11 cellular contexts compared by ENCODE assay signal in genomic region chr1:210236840-210237409, GRCh38.
DNase-seq lines count a peak whose midpoint lies in the region; ATAC-seq and FAIRE-seq lines count a peak whose summit lies in the region.
"Had no signal": no experiment of that assay in that cellular context is flagged by ENCODE, and none has a peak within 500 bp of the region (broad histone marks: within the 10 kb centered on the region; RNA-seq: fewer than 3 reads in every experiment).

No MANE protein-coding gene starts in this region.

- peaks cover 8 to 18% of the 10 kb centered on the region in 2 donors for H3K4me1 Mint-ChIP-seq in stimulated activated naive B cell treated with anti-CD40 and anti-IgM and Interleukin-4, amounts not matched to agents 10 μg/mL and 1 μg/mL and 100 μg/mL, for 72 hours
- H3K4me1 Mint-ChIP-seq in activated T-cell treated with anti-CD3 and anti-CD28 coated beads, Interleukin-2, amount 50 U/mL, for 24 hours (ENCODE audit: low read depth): peaks cover 9% of the 10 kb centered on the region

- H3K36me3 Mint-ChIP-seq in stimulated activated naive B cell treated with anti-CD40 and anti-IgM and Interleukin-4, amounts not matched to agents 10 μg/mL and 1 μg/mL and 100 μg/mL, for 72 hours: no peaks in the 10 kb centered on the region
- no peaks in the 10 kb centered on the region for H3K36me3 Mint-ChIP-seq in activated T-cell treated with anti-CD3 and anti-CD28 coated beads, Interleukin-2, amount 50 U/mL, for 24 hours (ENCODE audit: low read depth)
- H3K36me3 Mint-ChIP-seq: memory B cell; stimulated activated effector memory CD8-positive, alpha-beta T cell treated with anti-CD3 and anti-CD28 coated beads, Interleukin-12 subunit alpha, Interleukin-12 subunit beta, amount 100 ng/mL, for 72 hours had no signal

- no peak for ATAC-seq in stimulated activated naive B cell treated with anti-CD40 and anti-IgM and Interleukin-4, amounts not matched to agents 10 μg/mL and 1 μg/mL and 100 μg/mL, for 72 hours (replicated peaks)
- ATAC-seq: stimulated activated effector memory CD8-positive, alpha-beta T cell treated with anti-CD3 and anti-CD28 coated beads, Interleukin-12 subunit alpha, Interleukin-12 subunit beta, amount 100 ng/mL, for 72 hours had no signal

- H3K9me3 Mint-ChIP-seq in stimulated activated naive B cell treated with anti-CD40 and anti-IgM and Interleukin-4, amounts not matched to agents 10 μg/mL and 1 μg/mL and 100 μg/mL, for 72 hours: no peaks in the 10 kb centered on the region
- H3K9me3 Mint-ChIP-seq in activated T-cell treated with anti-CD3 and anti-CD28 coated beads, Interleukin-2, amount 50 U/mL, for 24 hours: no peaks in the 10 kb centered on the region
- H3K9me3 Mint-ChIP-seq: memory B cell; stimulated activated effector memory CD8-positive, alpha-beta T cell treated with anti-CD3 and anti-CD28 coated beads, Interleukin-12 subunit alpha, Interleukin-12 subunit beta, amount 100 ng/mL, for 72 hours had no signal

- no peak overlapping the region for H3K4me3 Mint-ChIP-seq in stimulated activated naive B cell treated with anti-CD40 and anti-IgM and Interleukin-4, amounts not matched to agents 10 μg/mL and 1 μg/mL and 100 μg/mL, for 72 hours
- H3K4me3 Mint-ChIP-seq in activated T-cell treated with anti-CD3 and anti-CD28 coated beads, Interleukin-2, amount 50 U/mL, for 24 hours: no peak overlapping the region
- H3K4me3 Mint-ChIP-seq: memory B cell; stimulated activated effector memory CD8-positive, alpha-beta T cell treated with anti-CD3 and anti-CD28 coated beads, Interleukin-12 subunit alpha, Interleukin-12 subunit beta, amount 100 ng/mL, for 72 hours had no signal

- no peak overlapping the region for H3K27ac Mint-ChIP-seq in stimulated activated naive B cell treated with anti-CD40 and anti-IgM and Interleukin-4, amounts not matched to agents 10 μg/mL and 1 μg/mL and 100 μg/mL, for 72 hours
- H3K27ac Mint-ChIP-seq in activated T-cell treated with anti-CD3 and anti-CD28 coated beads, Interleukin-2, amount 50 U/mL, for 24 hours: no peak overlapping the region
- H3K27ac Mint-ChIP-seq: memory B cell; stimulated activated effector memory CD8-positive, alpha-beta T cell treated with anti-CD3 and anti-CD28 coated beads, Interleukin-12 subunit alpha, Interleukin-12 subunit beta, amount 100 ng/mL, for 72 hours had no signal

- peak; percentile 68 for FAIRE-seq in endometrium (lab: Jason Lieb, UNC)
- FAIRE-seq: H54 had no signal

- H3K27me3 Mint-ChIP-seq in stimulated activated naive B cell treated with anti-CD40 and anti-IgM and Interleukin-4, amounts not matched to agents 10 μg/mL and 1 μg/mL and 100 μg/mL, for 72 hours: peaks cover 55 to 65% of the 10 kb centered on the region in 2 donors
- peaks cover 79% of the 10 kb centered on the region for H3K27me3 Mint-ChIP-seq in activated T-cell treated with anti-CD3 and anti-CD28 coated beads, Interleukin-2, amount 50 U/mL, for 24 hours

- DNase-seq in NCI-H2107 (lab: John Stamatoyannopoulos, UW) (peak; percentile 9), medulla oblongata (ENCODE audit: extremely low spot score) (peak; percentile 89), superior temporal gyrus (ENCODE audit: extremely low spot score) (peak; percentile 76)
- no peak for DNase-seq in central memory CD4-positive, alpha-beta T cell
- DNase-seq in stimulated activated CD4-positive, alpha-beta T cell treated with anti-CD3 and anti-CD28 coated beads, Interleukin-4, amount 100 ng/mL, for 1 hour: no peak
- no peak for DNase-seq in stimulated activated naive B cell treated with anti-CD40 and anti-IgM and Interleukin-4, amounts not matched to agents 10 μg/mL and 1 μg/mL and 100 μg/mL, for 72 hours
- DNase-seq in activated T-cell treated with anti-CD3 and anti-CD28 coated beads, Interleukin-2, amount 50 U/mL, for 24 hours: no peak

Comparison
In these comparisons a context has a peak if more than half of its experiments do, and no peak if none do; other contexts are left out.
1. DNase-seq: peak in NCI-H2107 (single experiment), medulla oblongata (single experiment) and superior temporal gyrus (single experiment); none in central memory CD4-positive, alpha-beta T cell (single experiment), stimulated activated CD4-positive, alpha-beta T cell treated with anti-CD3 and anti-CD28 coated beads, Interleukin-4, amount 100 ng/mL, for 1 hour (single experiment), stimulated activated naive B cell treated with anti-CD40 and anti-IgM and Interleukin-4, amounts not matched to agents 10 μg/mL and 1 μg/mL and 100 μg/mL, for 72 hours (single experiment) and activated T-cell treated with anti-CD3 and anti-CD28 coated beads, Interleukin-2, amount 50 U/mL, for 24 hours (single experiment).